Comparison of ENCODE assay signal across 12 cellular contexts in genomic region chr7:127887631-127888030, GRCh38.
"Had no signal": no experiment of that assay in that cellular context is flagged by ENCODE, and none has a peak within 500 bp of the region (broad histone marks: within the 10 kb centered on the region; RNA-seq: fewer than 3 reads in every experiment).

No MANE protein-coding gene starts in this region.

- DNase-seq: activated CD4-positive, alpha-beta T cell treated with anti-CD3 and anti-CD28 coated beads, Interleukin-2, amount 50 U/mL, for 1 hour; activated naive CD4-positive, alpha-beta T cell; effector memory CD4-positive, alpha-beta T cell; gastrocnemius medialis; ovary; stimulated activated CD4-positive, alpha-beta T cell treated with anti-CD3 and anti-CD28 coated beads, Interleukin-12 subunit alpha, Interleukin-12 subunit beta, amount 100 ng/mL, for 4 hours; stimulated activated CD4-positive, alpha-beta T cell treated with anti-CD3 and anti-CD28 coated beads, Interleukin-2, amount 100 ng/mL, for 24 hours; tibial artery had no signal

- H3K27me3 ChIP-seq: ascending aorta, gastrocnemius medialis, ovary, tibial artery had no signal

- H3K4me3 ChIP-seq: ascending aorta, gastrocnemius medialis, ovary, tibial artery had no signal

- ATAC-seq: activated CD4-positive, CD25-positive, alpha-beta regulatory T cell treated with anti-CD3 and anti-CD28 coated beads, Interleukin-2, amount 50 U/mL, for 24 hours; gastrocnemius medialis; left lobe of liver had no signal

- H3K36me3 ChIP-seq: ovary had no signal

- H3K27ac ChIP-seq: ascending aorta, epithelial cell of prostate, gastrocnemius medialis, ovary, tibial artery had no signal

- H3K9me3 ChIP-seq: ascending aorta, gastrocnemius medialis, ovary, tibial artery had no signal
